Comparison of ENCODE assay signal across 14 cellular contexts in genomic region chr3:21795863-21796392, GRCh38. TPM values are rescaled to one million over a fixed set of nuclear protein-coding genes. Genes with fewer than 3 reads are reported as not detected.
"Had no signal": no experiment of that assay in that cellular context is flagged by ENCODE, and none has a peak within 500 bp of the region (broad histone marks: within the 10 kb centered on the region; RNA-seq: fewer than 3 reads in every experiment).

No MANE protein-coding gene starts in this region.

- H3K27me3 ChIP-seq: brain microvascular endothelial cell, esophagus squamous epithelium, neutrophil had no signal

- H3K36me3 Mint-ChIP-seq: naive thymus-derived CD8-positive, alpha-beta T cell; stimulated activated memory B cell treated with anti-CD40 and anti-IgM and Interleukin-4, amounts not matched to agents 10 μg/mL and 1 μg/mL and 100 μg/mL, for 72 hours; type B pancreatic cell had no signal

- DNase-seq: activated naive CD4-positive, alpha-beta T cell treated with anti-CD3 and anti-CD28 coated beads, Interleukin-2, amount 50 U/mL, for 16 hours; brain microvascular endothelial cell; esophagus squamous epithelium; foreskin melanocyte; hippocampal formation; kidney glomerular epithelial cell; lower lobe of right lung; midbrain; naive thymus-derived CD8-positive, alpha-beta T cell; stimulated activated CD4-positive, alpha-beta T cell treated with anti-CD3 and anti-CD28 coated beads, Interleukin-1b, Interleukin-23, amount 100 ng/mL, for 48 hours; T-helper 17 cell had no signal

- H3K27me3 Mint-ChIP-seq: naive thymus-derived CD8-positive, alpha-beta T cell; stimulated activated memory B cell treated with anti-CD40 and anti-IgM and Interleukin-4, amounts not matched to agents 10 μg/mL and 1 μg/mL and 100 μg/mL, for 72 hours; T-helper 17 cell; type B pancreatic cell had no signal

- H3K4me3 ChIP-seq: esophagus squamous epithelium, lower lobe of right lung had no signal

- H3K4me1 Mint-ChIP-seq: naive thymus-derived CD8-positive, alpha-beta T cell; stimulated activated memory B cell treated with anti-CD40 and anti-IgM and Interleukin-4, amounts not matched to agents 10 μg/mL and 1 μg/mL and 100 μg/mL, for 72 hours; T-helper 17 cell had no signal

- H3K4me3 Mint-ChIP-seq: naive thymus-derived CD8-positive, alpha-beta T cell; stimulated activated memory B cell treated with anti-CD40 and anti-IgM and Interleukin-4, amounts not matched to agents 10 μg/mL and 1 μg/mL and 100 μg/mL, for 72 hours; T-helper 17 cell; type B pancreatic cell had no signal

- H3K27ac ChIP-seq: brain microvascular endothelial cell, esophagus squamous epithelium, lower lobe of right lung, neutrophil had no signal

- H3K9me3 ChIP-seq: esophagus squamous epithelium, neutrophil had no signal

- H3K27ac Mint-ChIP-seq: naive thymus-derived CD8-positive, alpha-beta T cell; stimulated activated memory B cell treated with anti-CD40 and anti-IgM and Interleukin-4, amounts not matched to agents 10 μg/mL and 1 μg/mL and 100 μg/mL, for 72 hours; T-helper 17 cell; type B pancreatic cell had no signal

- ATAC-seq: naive thymus-derived CD8-positive, alpha-beta T cell; stimulated activated memory B cell treated with anti-CD40 and anti-IgM and Interleukin-4, amounts not matched to agents 10 μg/mL and 1 μg/mL and 100 μg/mL, for 72 hours; T-helper 17 cell had no signal

- H3K36me3 ChIP-seq: brain microvascular endothelial cell, esophagus squamous epithelium, lower lobe of right lung, neutrophil had no signal

RNA-seq across cellular contexts. Expression of gene ZNF385D, which starts 44.9 kb away (rescaled TPM):
- total RNA-seq: naive thymus-derived CD8-positive, alpha-beta T cell had no signal
- polyA plus RNA-seq: naive thymus-derived CD8-positive, alpha-beta T cell had no signal
